ENCODE assay signal across 9 cellular contexts in genomic region chrX:71637848-71638247, GRCh38. TPM values are rescaled to one million over a fixed set of nuclear protein-coding genes. Genes with fewer than 3 reads are reported as not detected.
DNase-seq lines count a peak whose midpoint lies in the region; ATAC-seq lines count a peak whose summit lies in the region.
"Had no signal": no experiment of that assay in that cellular context is flagged by ENCODE, and none has a peak within 500 bp of the region (broad histone marks: within the 10 kb centered on the region; RNA-seq: fewer than 3 reads in every experiment).

No MANE protein-coding gene starts in this region.

- no peak overlapping the region for H3K4me3 ChIP-seq in skeletal muscle tissue (ENCODE audit: low read length in 3 of 3)

- peaks cover 0 to 17% (median 9%) of the 10 kb centered on the region in 3 donors for H3K4me1 ChIP-seq in skeletal muscle tissue (ENCODE audit: control insufficient read depth in 3 of 3, insufficient read depth in 3 of 3, low read length in 3 of 3)

- DNase-seq in NCI-H510A treated with DMSO at 0.1 percent for 48 hours (lab: John Stamatoyannopoulos, UW) (peak; percentile 10), NCI-H510A (lab: John Stamatoyannopoulos, UW) (no peak), dedifferentiated amniotic fluid mesenchymal stem cell (ENCODE audit: extremely low spot score) (peak; percentile 21), NCI-H82 treated with DMSO at 0.1 percent for 48 hours (lab: John Stamatoyannopoulos, UW; ENCODE audit: unreplicated experiment) (no peak), NCI-H345 (lab: John Stamatoyannopoulos, UW) (no peak)
- DNase-seq in stimulated activated CD4-positive, alpha-beta T cell treated with anti-CD3 and anti-CD28 coated beads, Interleukin-12 subunit alpha, Interleukin-12 subunit beta, amount 100 ng/mL, for 4 hours = no peak
- DNase-seq: 8988T had no signal

- H3K27ac ChIP-seq in skeletal muscle tissue (ENCODE audit: low read depth, low read length) = peak overlapping the region; percentile 27

- H3K36me3 ChIP-seq in skeletal muscle tissue (ENCODE audit: control insufficient read depth in 3 of 3, insufficient read depth in 3 of 3, low read length in 3 of 3) = no peaks in the 10 kb centered on the region

- no peaks in the 10 kb centered on the region for H3K9me3 ChIP-seq in skeletal muscle tissue (ENCODE audit: control insufficient read depth in 3 of 3, low read length in 3 of 3)

- ATAC-seq in HG03521 (IDR thresholded peaks at IDR 0.05; ENCODE audit: unreplicated experiment) = peak; percentile 42

- H3K27me3 ChIP-seq in skeletal muscle tissue (ENCODE audit: control insufficient read depth in 3 of 3, insufficient read depth in 3 of 3, low read length in 3 of 3) = no peaks in the 10 kb centered on the region

- no peak overlapping the region for H3K9ac ChIP-seq in skeletal muscle tissue (ENCODE audit: low read depth in 1 of 3, low read length in 3 of 3)

RNA-seq across cellular contexts. Expression of gene CXCR3, which starts 19.5 kb away (rescaled TPM):
- not detected for total RNA-seq in skeletal muscle tissue

RNA-seq across cellular contexts. Expression of gene GCNA, which starts 59.6 kb away (rescaled TPM):
- 2.6 TPM for total RNA-seq in skeletal muscle tissue

Comparison
In these comparisons a context has a peak if more than half of its experiments do, and no peak if none do; other contexts are left out.
1. DNase-seq: peak in NCI-H510A treated with DMSO at 0.1 percent for 48 hours (single experiment) and dedifferentiated amniotic fluid mesenchymal stem cell (single experiment); none in NCI-H510A (single experiment), NCI-H82 treated with DMSO at 0.1 percent for 48 hours (single experiment), NCI-H345 (single experiment) and stimulated activated CD4-positive, alpha-beta T cell treated with anti-CD3 and anti-CD28 coated beads, Interleukin-12 subunit alpha, Interleukin-12 subunit beta, amount 100 ng/mL, for 4 hours (single experiment).